In the genomic region with DNA sequence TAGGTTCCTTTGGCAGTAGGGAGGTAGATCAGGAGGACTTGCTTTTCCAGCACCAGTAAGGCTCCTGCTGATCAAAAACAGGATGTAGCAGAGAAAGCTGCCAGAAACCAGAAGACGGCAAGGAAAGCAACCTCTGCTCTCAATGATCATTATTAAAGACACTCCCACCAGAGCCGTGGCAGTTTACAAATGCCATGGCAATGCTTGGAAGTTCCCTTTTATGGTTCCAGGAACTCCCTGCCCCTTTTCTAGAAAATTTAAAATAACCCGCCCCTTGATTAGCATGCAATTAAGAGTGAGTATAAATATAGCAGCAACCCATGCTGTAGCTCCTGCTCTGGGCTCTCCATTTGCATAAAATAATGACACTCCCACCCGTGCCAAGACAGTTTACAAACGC, we compare ENCODE assay signal across 19 cellular contexts. TPM values are rescaled to one million over a fixed set of nuclear protein-coding genes. Genes with fewer than 3 reads are reported as not detected.
DNase-seq lines count a peak whose midpoint lies in the region; ATAC-seq and TF ChIP-seq lines count a peak whose summit lies in the region.
"Had no signal": no experiment of that assay in that cellular context is flagged by ENCODE, and none has a peak within 500 bp of the region (broad histone marks: within the 10 kb centered on the region; RNA-seq: fewer than 3 reads in every experiment).

No MANE protein-coding gene starts in this region.

- H3K9me3 ChIP-seq in lung (ENCODE audit: control insufficient read depth in 2 of 2, insufficient read depth in 1 of 2, low read length in 1 of 2) (no peaks in the 10 kb centered on the region), transverse colon (no peaks in the 10 kb centered on the region)

- intact Hi-C loops in CD14-positive monocyte (cut with micrococcal nuclease): no loop called here
- intact Hi-C loops in lower leg skin (cut with DNase I; ENCODE audit: low total_unique reads): no loop called here
- intact Hi-C loops in transverse colon (cut with DNase I; ENCODE audit: low total_unique reads): no loop called here

- WGBS in lung, 2 donors: 16 to 19% methylated on average over 5 of the region's 5 CpGs
- WGBS in lower leg skin, 2 donors: 5 to 13% methylated on average over 5 of the region's 5 CpGs
- 43 to 46% methylated on average over 2 to 5 of the region's 5 CpGs for WGBS in transverse colon (ENCODE audit: low coverage in 1 of 2), 2 donors

- H3K4me3 Mint-ChIP-seq in CD14-positive monocyte: peak overlapping the region; percentile 20 to 26
- H3K4me3 Mint-ChIP-seq: activated naive CD8-positive, alpha-beta T cell; H9; nephron progenitor cell had no signal

- H3K9me3 Mint-ChIP-seq in CD14-positive monocyte: no peaks in the 10 kb centered on the region
- H3K9me3 Mint-ChIP-seq: H9, nephron progenitor cell had no signal

- H3K4me1 ChIP-seq in lung (ENCODE audit: control insufficient read depth in 2 of 2, insufficient read depth in 2 of 2, low read length in 2 of 2): peaks cover 0 to 3% of the 10 kb centered on the region in 2 donors
- peaks cover 0 to 8% (median 2%) of the 10 kb centered on the region in 4 donors for H3K4me1 ChIP-seq in transverse colon

- no peak for TF ChIP-seq CTCF in CD14-positive monocyte (IDR thresholded peaks at IDR 0.05)
- TF ChIP-seq CTCF in choroid plexus epithelial cell (conservative IDR thresholded peaks at IDR 0.05; ENCODE audit: low read depth, low read length): no peak
- TF ChIP-seq CTCF in lung (IDR thresholded peaks at IDR 0.05; ENCODE audit: control extremely low read depth, extremely low read depth): no peak
- TF ChIP-seq CTCF in lower leg skin (IDR thresholded peaks at IDR 0.05): no peak
- TF ChIP-seq CTCF in transverse colon (IDR thresholded peaks at IDR 0.05): no peak

- no peak overlapping the region for H3K27ac ChIP-seq in lung (ENCODE audit: low read depth in 1 of 2, low read length in 1 of 2)
- no peak overlapping the region for H3K27ac ChIP-seq in transverse colon
- H3K27ac ChIP-seq: brain microvascular endothelial cell had no signal

- no peaks in the 10 kb centered on the region for H3K36me3 ChIP-seq in lung (ENCODE audit: control insufficient read depth in 2 of 2, insufficient read depth in 2 of 2, low read length in 2 of 2)
- no peaks in the 10 kb centered on the region for H3K36me3 ChIP-seq in transverse colon
- H3K36me3 ChIP-seq: brain microvascular endothelial cell had no signal

- TF ChIP-seq POLR2A in lower leg skin (IDR thresholded peaks at IDR 0.05) (no peak), transverse colon (IDR thresholded peaks at IDR 0.05) (no peak)

- peak; percentile 63 for ATAC-seq in lung (ENCODE audit: insufficient read depth, low FRiP score)

- TF ChIP-seq EP300 in transverse colon (IDR thresholded peaks at IDR 0.05; ENCODE audit: low read depth): no peak

- in situ Hi-C loops in transverse colon (cut with MboI; ENCODE audit: low pct_ligation_motif_present in 1 of 4, low pct_unique_long_range_greater_than_20kb in 1 of 4, low sequenced_read_pairs in 3 of 4): no loop called here

- no peaks in the 10 kb centered on the region for H3K36me3 Mint-ChIP-seq in CD14-positive monocyte
- H3K36me3 Mint-ChIP-seq: activated naive CD8-positive, alpha-beta T cell had no signal

- no peak overlapping the region for H3K4me3 ChIP-seq in choroid plexus epithelial cell (ENCODE audit: low read depth, low read length)
- no peak overlapping the region for H3K4me3 ChIP-seq in lung
- no peak overlapping the region for H3K4me3 ChIP-seq in lower leg skin (ENCODE audit: low read depth, poor library complexity, severe bottlenecking)
- H3K4me3 ChIP-seq in transverse colon: no peak overlapping the region

- DNase-seq in CD14-positive monocyte (ENCODE audit: low spot score): no peak
- peak; percentile 79 for DNase-seq in MV-4-11 (lab: John Stamatoyannopoulos, UW)
- peak; percentile 25 for DNase-seq in choroid plexus epithelial cell (ENCODE audit: low read depth)
- DNase-seq in lung (ENCODE audit: low spot score): no peak
- DNase-seq in lower leg skin (ENCODE audit: low spot score in 2 of 2): no peak
- DNase-seq in NCI-H1694 treated with DMSO at 0.1 percent for 48 hours (lab: John Stamatoyannopoulos, UW): no peak
- DNase-seq in NCI-H69 (lab: John Stamatoyannopoulos, UW): no peak
- DNase-seq in transverse colon: no peak
- DNase-seq: activated CD4-positive, alpha-beta T cell treated with anti-CD3 and anti-CD28 coated beads for 48 hours; activated T-cell treated with anti-CD3 and anti-CD28 coated beads, Interleukin-2, amount 50 U/mL, for 1 hour; brain microvascular endothelial cell; H9; mammary epithelial cell; NCI-H187 treated with DMSO at 0.1 percent for 48 hours; NCI-H446; nephron progenitor cell had no signal

- H3K4me1 Mint-ChIP-seq in CD14-positive monocyte: peaks cover 17% of the 10 kb centered on the region

- no peak overlapping the region for H3K27ac Mint-ChIP-seq in CD14-positive monocyte
- H3K27ac Mint-ChIP-seq: activated naive CD8-positive, alpha-beta T cell; nephron progenitor cell had no signal

- H3K27me3 ChIP-seq in lung (ENCODE audit: control insufficient read depth, insufficient read depth): no peaks in the 10 kb centered on the region
- H3K27me3 ChIP-seq in transverse colon: no peaks in the 10 kb centered on the region
- H3K27me3 ChIP-seq: brain microvascular endothelial cell had no signal

- H3K27me3 Mint-ChIP-seq in CD14-positive monocyte (ENCODE audit: low read depth in 3 of 3): peaks cover 0 to 6% (median 0%) of the 10 kb centered on the region in 3 donors

RNA-seq across cellular contexts. Expression of a gene that starts 16.1 kb away (rescaled TPM):
- polyA plus RNA-seq in CD14-positive monocyte: not detected
- total RNA-seq in lung: 1 to 10 TPM in 1 of 2 donors, not detected in 1; 1.5 TPM
- under 1 TPM in 1 of 2 donors, not detected in 1; 0.26 TPM for polyA plus RNA-seq in lung
- total RNA-seq in lower leg skin: under 1 TPM in 1 of 4 donors, not detected in 3; 0.42 TPM
- total RNA-seq in transverse colon: 1 to 10 TPM in 1 of 4 donors, under 1 TPM in 1, not detected in 2; 0.64 to 1.1 TPM
- total RNA-seq: G401; H9; mammary epithelial cell; T-helper 2 cell treated with Interferon-gamma antibody and Interleukin-4, amounts not matched to agents 100 ng/mL and 5 ng/mL, for 36 hours had no signal
- polyA plus RNA-seq: mammary epithelial cell had no signal

Comparison
In these comparisons a context has a peak if more than half of its experiments do, and no peak if none do; other contexts are left out.
1. DNase-seq: peak in MV-4-11 (single experiment) and choroid plexus epithelial cell (single experiment); none in CD14-positive monocyte (single experiment), lung (single experiment), lower leg skin (0 of 2), NCI-H1694 treated with DMSO at 0.1 percent for 48 hours (single experiment), NCI-H69 (single experiment) and transverse colon (single experiment).